18 cellular contexts compared by ENCODE assay signal in the genomic region with DNA sequence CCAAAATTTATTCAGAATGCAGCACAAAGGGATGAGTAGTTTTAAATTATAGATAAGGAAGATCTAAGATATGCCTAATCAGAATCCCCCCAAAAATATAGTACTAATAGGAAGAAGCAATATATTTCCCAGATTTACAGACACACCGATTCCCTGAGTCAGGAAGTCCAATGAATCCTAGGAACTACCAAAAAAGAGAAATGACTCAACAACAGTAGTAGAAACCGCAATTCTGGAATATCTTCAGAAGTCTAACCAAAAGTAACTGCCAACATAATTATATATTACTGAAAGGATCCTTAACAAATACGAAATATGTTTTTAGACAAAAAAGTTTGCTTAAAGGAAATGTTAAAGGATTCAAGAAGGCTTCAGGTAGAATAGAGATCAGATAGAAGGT.
"Had no signal": no experiment of that assay in that cellular context is flagged by ENCODE, and none has a peak within 500 bp of the region (broad histone marks: within the 10 kb centered on the region; RNA-seq: fewer than 3 reads in every experiment).

No MANE protein-coding gene starts in this region.

- H3K4me3 ChIP-seq: cardiac muscle cell, hepatocyte, lung, tibial artery, uterus had no signal

- H3K27me3 ChIP-seq: cardiac muscle cell, hepatocyte, tibial artery, uterus had no signal

- DNase-seq: activated CD4-positive, alpha-beta T cell treated with anti-CD3 and anti-CD28 coated beads, Interleukin-2, amount 10 ng/mL, durations not matched to agents 24 days and 14 days; activated CD4-positive, CD25-positive, alpha-beta regulatory T cell; activated CD8-positive, alpha-beta memory T cell treated with anti-CD3 and anti-CD28 coated beads, Interleukin-2, amount 50 U/mL, for 4 hours; activated CD8-positive, alpha-beta T cell treated with anti-CD3 and anti-CD28 coated beads, Interleukin-2, amount 10 ng/mL, durations not matched to agents 7 days and 5 days; islet precursor cell; midbrain; retina; stimulated activated CD4-positive, alpha-beta T cell treated with anti-CD3 and anti-CD28 coated beads, Interleukin-12 subunit alpha, Interleukin-12 subunit beta, amount 100 ng/mL, for 4 hours; stimulated activated CD4-positive, alpha-beta T cell treated with anti-CD3 and anti-CD28 coated beads, Interleukin-2, amount 100 ng/mL, for 24 hours; tibial artery; uterus had no signal

- H3K4me2 ChIP-seq: hepatocyte had no signal

- H3K9me3 ChIP-seq: tibial artery, uterus had no signal

- H3K9ac ChIP-seq: parathyroid adenoma had no signal

- H3K36me3 ChIP-seq: uterus had no signal

- ATAC-seq: activated CD8-positive, alpha-beta T cell treated with anti-CD3 and anti-CD28 coated beads, Interleukin-2, amount 10 ng/mL, durations not matched to agents 7 days and 5 days; esophagus mucosa; stimulated activated effector memory CD8-positive, alpha-beta T cell treated with anti-CD3 and anti-CD28 coated beads, Interleukin-12 subunit alpha, Interleukin-12 subunit beta, amount 100 ng/mL, for 72 hours had no signal

- H2AFZ ChIP-seq: hepatocyte, parathyroid adenoma had no signal

- H3K27ac ChIP-seq: cardiac muscle cell, hepatocyte, parathyroid adenoma, tibial artery, uterus had no signal

- FAIRE-seq: colon had no signal
